25 cellular contexts compared by ENCODE assay signal in the genomic region with DNA sequence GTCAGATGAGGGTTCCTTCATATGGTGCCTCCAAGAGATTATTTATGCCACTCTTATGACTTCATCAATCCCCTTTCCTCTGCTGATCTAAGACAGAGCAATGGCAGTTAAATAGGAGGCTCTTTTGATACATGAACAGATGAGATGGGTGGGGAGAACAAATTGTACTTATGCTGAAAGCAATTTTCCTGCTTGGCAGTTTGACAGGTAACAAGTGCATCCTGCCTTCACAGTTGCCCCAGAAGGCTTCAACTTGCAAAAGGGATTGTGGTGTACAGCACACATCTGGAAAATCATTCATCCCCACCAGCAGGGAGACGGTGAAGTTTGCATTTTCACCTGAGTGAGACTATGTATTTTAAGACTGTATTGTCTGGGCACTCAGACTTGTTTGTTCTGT. TPM values are rescaled to one million over a fixed set of nuclear protein-coding genes. Genes with fewer than 3 reads are reported as not detected.
"Had no signal": no experiment of that assay in that cellular context is flagged by ENCODE, and none has a peak within 500 bp of the region (broad histone marks: within the 10 kb centered on the region; RNA-seq: fewer than 3 reads in every experiment).

No MANE protein-coding gene starts in this region.

- H2AFZ ChIP-seq: neural progenitor cell had no signal

- H3K4me1 ChIP-seq: gastrocnemius medialis, neural progenitor cell, spleen, testis, uterus had no signal

- H3K4me1 Mint-ChIP-seq: activated B cell treated with CpG ODN at 0.5 μM for 24 hours; activated CD4-positive, alpha-beta T cell treated with anti-CD3 and anti-CD28 coated beads for 36 hours; activated naive CD8-positive, alpha-beta T cell treated with anti-CD3 and anti-CD28 coated beads for 36 hours; naive thymus-derived CD4-positive, alpha-beta T cell; neural progenitor cell had no signal

- H3K27me3 ChIP-seq: esophagus squamous epithelium, gastrocnemius medialis, neural progenitor cell, spleen, testis, uterus had no signal

- H3K4me3 Mint-ChIP-seq: activated B cell treated with CpG ODN at 0.5 μM for 24 hours; activated CD4-positive, alpha-beta T cell treated with anti-CD3 and anti-CD28 coated beads for 36 hours; activated naive CD8-positive, alpha-beta T cell treated with anti-CD3 and anti-CD28 coated beads for 36 hours; endodermal cell; naive thymus-derived CD4-positive, alpha-beta T cell; neural progenitor cell had no signal

- H3K36me3 ChIP-seq: gastrocnemius medialis, neural progenitor cell, spleen, uterus had no signal

- ATAC-seq: activated CD4-positive, alpha-beta T cell treated with anti-CD3 and anti-CD28 coated beads for 36 hours; naive thymus-derived CD4-positive, alpha-beta T cell had no signal

- H3K27ac ChIP-seq: esophagus squamous epithelium, neural progenitor cell, spleen, testis, uterus had no signal

- H3K9me3 Mint-ChIP-seq: activated B cell treated with CpG ODN at 0.5 μM for 24 hours; activated naive CD8-positive, alpha-beta T cell treated with anti-CD3 and anti-CD28 coated beads for 36 hours; endodermal cell; neural progenitor cell had no signal

- H3K27ac Mint-ChIP-seq: activated B cell treated with CpG ODN at 0.5 μM for 24 hours; activated CD4-positive, alpha-beta T cell treated with anti-CD3 and anti-CD28 coated beads for 36 hours; activated naive CD8-positive, alpha-beta T cell treated with anti-CD3 and anti-CD28 coated beads for 36 hours; endodermal cell; naive thymus-derived CD4-positive, alpha-beta T cell; neural progenitor cell had no signal

- DNase-seq: activated B cell treated with CpG ODN at 0.5 μM for 24 hours; activated CD4-positive, alpha-beta T cell treated with anti-CD3 and anti-CD28 coated beads for 36 hours; activated CD4-positive, alpha-beta T cell treated with anti-CD3 and anti-CD28 coated beads, Interleukin-2, amount 50 U/mL, for 4 hours; activated CD8-positive, alpha-beta memory T cell treated with anti-CD3 and anti-CD28 coated beads, Interleukin-2, amount 50 U/mL, for 48 hours; activated naive CD4-positive, alpha-beta T cell treated with Interleukin-2 at 50 U/mL for 16 hours; activated naive CD8-positive, alpha-beta T cell treated with anti-CD3 and anti-CD28 coated beads for 36 hours; activated T-cell treated with anti-CD3 and anti-CD28 coated beads, Interleukin-2, amount 50 U/mL, for 48 hours; cortex of kidney; endodermal cell; esophagus squamous epithelium; gastrocnemius medialis; naive thymus-derived CD4-positive, alpha-beta T cell; posterior cingulate gyrus; spleen; stimulated activated CD4-positive, alpha-beta T cell treated with anti-CD3 and anti-CD28 coated beads, Interleukin-4, amount 100 ng/mL, for 1 hour; stimulated activated naive CD4-positive, alpha-beta T cell; T1000; testis; trophoblast cell; uterus had no signal

- H3K9ac ChIP-seq: neural progenitor cell had no signal

- H3K36me3 Mint-ChIP-seq: neural progenitor cell had no signal

- H3K4me2 ChIP-seq: neural progenitor cell had no signal

- H3K4me3 ChIP-seq: esophagus squamous epithelium, gastrocnemius medialis, lung, neural progenitor cell, spleen, testis, uterus had no signal

- H3K27me3 Mint-ChIP-seq: activated CD4-positive, alpha-beta T cell treated with anti-CD3 and anti-CD28 coated beads for 36 hours; activated naive CD8-positive, alpha-beta T cell treated with anti-CD3 and anti-CD28 coated beads for 36 hours had no signal

- FAIRE-seq: bronchial epithelial cell, islet of Langerhans had no signal

- H3K9me3 ChIP-seq: esophagus squamous epithelium, gastrocnemius medialis, spleen, testis, uterus had no signal

RNA-seq across cellular contexts. Expression of a gene that starts 27.3 kb away (rescaled TPM):
- total RNA-seq: activated B cell treated with CpG ODN at 0.5 μM for 24 hours; activated CD4-positive, alpha-beta T cell treated with anti-CD3 and anti-CD28 coated beads for 36 hours; activated CD8-positive, alpha-beta memory T cell treated with anti-CD3 and anti-CD28 coated beads for 36 hours; activated naive CD8-positive, alpha-beta T cell treated with anti-CD3 and anti-CD28 coated beads for 36 hours; naive thymus-derived CD4-positive, alpha-beta T cell had no signal
- polyA plus RNA-seq: naive thymus-derived CD4-positive, alpha-beta T cell had no signal
